8 cellular contexts compared by ENCODE assay signal in genomic region chr4:156971623-156972369, GRCh38. TPM values are rescaled to one million over a fixed set of nuclear protein-coding genes. Genes with fewer than 3 reads are reported as not detected.
A peak's percentile ranks its signal among the peaks of the same experiment; 100 is the strongest.
DNase-seq lines count a peak whose midpoint lies in the region; ATAC-seq and TF ChIP-seq lines count a peak whose summit lies in the region.

Gene PDGFC, minus strand, starts transcription at chr4:156971799. Its CDS starts 896 bp downstream, at chr4:156970903.

- peaks cover under 1 to 4% of the 10 kb centered on the region in 2 donors for H3K9me3 Mint-ChIP-seq in activated T-cell treated with anti-CD3 and anti-CD28 coated beads, Interleukin-2, amount 50 U/mL, for 72 hours
- no peaks in the 10 kb centered on the region for H3K9me3 Mint-ChIP-seq in nephron

- peaks cover 5 to 6% of the 10 kb centered on the region in 2 donors for H3K36me3 Mint-ChIP-seq in activated T-cell treated with anti-CD3 and anti-CD28 coated beads, Interleukin-2, amount 50 U/mL, for 72 hours (ENCODE audit: insufficient read depth in 2 of 2)
- H3K36me3 Mint-ChIP-seq in nephron (ENCODE audit: low read depth) = no peaks in the 10 kb centered on the region

- no peak within 1 kb of the TSS for H3K27ac Mint-ChIP-seq in activated T-cell treated with anti-CD3 and anti-CD28 coated beads, Interleukin-2, amount 50 U/mL, for 72 hours
- H3K27ac Mint-ChIP-seq in nephron = peak within 1 kb of the TSS; percentile 75 to 99 (median 96)

- peaks cover 50% of the 10 kb centered on the region for H3K27me3 Mint-ChIP-seq in activated T-cell treated with anti-CD3 and anti-CD28 coated beads, Interleukin-2, amount 50 U/mL, for 72 hours (ENCODE audit: low read depth)
- peaks cover 4% of the 10 kb centered on the region for H3K27me3 Mint-ChIP-seq in nephron (ENCODE audit: low read depth)

- TF ChIP-seq CTCF in nephron (IDR thresholded peaks at IDR 0.05; ENCODE audit: unreplicated experiment in 3 of 3) = peak; percentile 54 to 70 (median 58)

- peaks cover 8% of the 10 kb centered on the region for H3K4me1 Mint-ChIP-seq in activated T-cell treated with anti-CD3 and anti-CD28 coated beads, Interleukin-2, amount 50 U/mL, for 72 hours (ENCODE audit: low read depth)
- H3K4me1 Mint-ChIP-seq in nephron = peaks cover 56% of the 10 kb centered on the region

- ATAC-seq in activated T-cell treated with anti-CD3 and anti-CD28 coated beads, Interleukin-2, amount 50 U/mL, for 72 hours (replicated peaks in 1 of 2) = peak; percentile 36 to 65
- no peak for ATAC-seq in GM21825 (IDR thresholded peaks at IDR 0.05; ENCODE audit: unreplicated experiment)

- peak; percentile 6 to 16 for DNase-seq in activated T-cell treated with anti-CD3 and anti-CD28 coated beads, Interleukin-2, amount 50 U/mL, for 72 hours
- DNase-seq in activated T-cell treated with anti-CD3 and anti-CD28 coated beads for 4 hours = no peak
- peak; percentile 21 for DNase-seq in NCI-H1092 (lab: John Stamatoyannopoulos, UW)
- peak; percentile 6 for DNase-seq in activated gamma-delta T cell treated with Interleukin-2 at 50 U/mL for 16 hours
- peak; percentile 5 for DNase-seq in germinal center (ENCODE audit: low spot score)
- no peak for DNase-seq in NCI-H1436 treated with DMSO at 0.1 percent for 48 hours (lab: John Stamatoyannopoulos, UW)

- H3K4me3 Mint-ChIP-seq in activated T-cell treated with anti-CD3 and anti-CD28 coated beads, Interleukin-2, amount 50 U/mL, for 72 hours = peak within 1 kb of the TSS; percentile 64 to 75
- peak within 1 kb of the TSS; percentile 89 to 96 (median 95) for H3K4me3 Mint-ChIP-seq in nephron

RNA-seq across cellular contexts. Expression of gene PDGFC, which starts in this region (rescaled TPM):
- not detected for total RNA-seq in activated T-cell treated with anti-CD3 and anti-CD28 coated beads, Interleukin-2, amount 50 U/mL, for 72 hours

Comparison
In these comparisons a context has a peak if more than half of its experiments do, and no peak if none do; other contexts are left out.
1. Peak in DNase-seq and ATAC-seq in activated T-cell treated with anti-CD3 and anti-CD28 coated beads, Interleukin-2, amount 50 U/mL, for 72 hours; RNA of the gene not detected or under 1 TPM.
2. DNase-seq: peak in NCI-H1092 (single experiment), activated gamma-delta T cell treated with Interleukin-2 at 50 U/mL for 16 hours (single experiment) and germinal center (single experiment); none in activated T-cell treated with anti-CD3 and anti-CD28 coated beads for 4 hours (single experiment) and NCI-H1436 treated with DMSO at 0.1 percent for 48 hours (single experiment).